Comparison of ENCODE assay signal across 27 cellular contexts in the genomic region with DNA sequence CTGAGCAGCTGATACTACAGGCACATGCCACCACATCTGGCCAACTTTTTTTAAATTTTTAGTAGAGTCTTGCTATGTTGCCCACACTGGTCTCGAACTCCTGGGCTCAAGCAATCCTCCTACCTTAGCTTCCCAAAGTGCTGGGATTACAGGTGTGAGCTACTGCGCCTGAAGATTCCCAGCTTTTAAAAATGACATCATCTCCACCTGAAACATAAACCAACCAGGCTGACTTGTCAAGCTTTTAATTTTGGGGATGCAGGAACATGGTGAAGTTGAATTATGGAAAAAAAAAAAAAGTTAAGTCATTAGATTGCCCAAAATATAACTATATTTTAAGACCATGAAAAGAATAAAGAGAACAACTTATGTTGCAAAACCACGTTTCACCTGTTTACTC.
"Had no signal": no experiment of that assay in that cellular context is flagged by ENCODE, and none has a peak within 500 bp of the region (broad histone marks: within the 10 kb centered on the region; RNA-seq: fewer than 3 reads in every experiment).

No MANE protein-coding gene starts in this region.

- FAIRE-seq: keratinocyte, pancreas, urothelium cell line had no signal

- H3K36me3 ChIP-seq: left lung, lower lobe of right lung, pancreas, prostate gland, sigmoid colon, suprapubic skin, thoracic aorta, tibial artery, upper lobe of right lung had no signal

- H3K27ac ChIP-seq: left lung, lower lobe of right lung, pancreas, prostate gland, sigmoid colon, spleen, suprapubic skin, thoracic aorta, tibial artery, upper lobe of right lung had no signal

- H3K4me3 ChIP-seq: left lung, lower lobe of right lung, pancreas, prostate gland, sigmoid colon, spleen, suprapubic skin, thoracic aorta, tibial artery, upper lobe of right lung had no signal

- ATAC-seq: left cardiac atrium; left lung; lower lobe of right lung; naive thymus-derived CD8-positive, alpha-beta T cell; pancreas; right cardiac atrium; stimulated activated effector memory CD8-positive, alpha-beta T cell treated with anti-CD3 and anti-CD28 coated beads, Interleukin-12 subunit alpha, Interleukin-12 subunit beta, amount 100 ng/mL, for 72 hours; upper lobe of right lung had no signal

- H3K9me3 ChIP-seq: left lung, lower lobe of right lung, pancreas, prostate gland, sigmoid colon, spleen, suprapubic skin, thoracic aorta, tibial artery, upper lobe of right lung had no signal

- DNase-seq: hippocampal formation; kidney glomerular epithelial cell; left cardiac atrium; left lung; lower lobe of right lung; mammary epithelial cell; mesenchymal stem cell; naive thymus-derived CD8-positive, alpha-beta T cell; nucleus accumbens; pancreas; posterior cingulate gyrus; retina; right cardiac atrium; sigmoid colon; small intestine; spleen; stimulated activated CD4-positive, alpha-beta T cell treated with anti-CD3 and anti-CD28 coated beads, Interleukin-4, amount 100 ng/mL, for 24 hours; stimulated activated naive CD4-positive, alpha-beta T cell; tibial artery; trophoblast cell; upper lobe of right lung had no signal

- H3K27me3 ChIP-seq: left lung, pancreas, sigmoid colon, spleen, suprapubic skin, tibial artery, upper lobe of right lung had no signal

- H3K4me1 ChIP-seq: left lung, lower lobe of right lung, pancreas, prostate gland, sigmoid colon, suprapubic skin, tibial artery had no signal
